Comparison of ENCODE assay signal across 10 cellular contexts in the genomic region with DNA sequence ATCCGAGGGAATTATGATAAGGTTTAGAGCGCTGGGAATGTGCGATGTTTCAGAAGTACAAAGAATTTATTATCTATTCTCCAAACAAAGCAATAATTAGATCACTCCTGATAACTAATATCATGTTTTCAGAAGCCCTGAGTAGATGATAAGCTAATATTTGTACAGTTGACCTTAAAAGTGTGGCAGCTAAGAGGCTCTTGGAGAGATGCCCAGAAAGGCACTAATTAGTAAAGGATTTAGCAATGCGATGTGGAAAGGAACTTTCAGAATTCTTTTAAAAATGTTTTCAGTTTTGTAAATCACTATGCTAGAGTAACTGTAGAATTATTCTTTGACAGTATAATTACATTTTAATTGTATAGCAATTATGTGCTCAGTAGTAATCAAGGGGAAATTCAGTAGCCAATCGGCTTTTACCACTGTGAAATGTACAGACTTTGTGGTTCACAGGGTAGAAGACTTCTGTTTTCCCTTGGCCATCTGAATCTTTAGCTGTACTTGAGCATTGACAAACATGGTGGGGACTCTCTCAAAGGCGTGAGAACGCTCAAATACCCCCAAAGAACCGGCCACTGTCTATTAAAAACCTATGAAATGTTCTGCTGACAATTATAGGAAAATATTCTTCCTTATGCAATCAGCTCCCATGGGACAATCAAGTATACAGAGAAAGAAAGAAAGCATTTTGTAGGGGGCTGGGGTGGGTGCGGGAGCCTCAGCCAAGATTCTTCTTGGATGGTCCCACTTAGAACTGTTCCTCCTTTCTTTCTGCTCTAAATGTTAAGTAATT.
A peak's percentile ranks its signal among the peaks of the same experiment; 100 is the strongest.
DNase-seq lines count a peak whose midpoint lies in the region; ATAC-seq and TF ChIP-seq lines count a peak whose summit lies in the region.
"Had no signal": no experiment of that assay in that cellular context is flagged by ENCODE, and none has a peak within 500 bp of the region (broad histone marks: within the 10 kb centered on the region; RNA-seq: fewer than 3 reads in every experiment).

No MANE protein-coding gene starts in this region.

- H3K36me3 ChIP-seq in lung (ENCODE audit: control insufficient read depth in 2 of 2, insufficient read depth in 2 of 2, low read length in 2 of 2) (no peaks in the 10 kb centered on the region), uterus (no peaks in the 10 kb centered on the region)

- peak; percentile 47 for DNase-seq in DMS79 (lab: John Stamatoyannopoulos, UW)
- DNase-seq in NCI-H2081 (lab: John Stamatoyannopoulos, UW) = peak; percentile 13 to 60
- DNase-seq in astrocyte of the hippocampus (ENCODE audit: low read depth, low spot score) = peak; percentile 59
- DNase-seq in lung (ENCODE audit: low spot score) = peak; percentile 47
- DNase-seq in uterus = no peak
- DNase-seq in C1 segment of cervical spinal cord (lab: John Stamatoyannopoulos, UW) = no peak
- no peak for DNase-seq in T-helper 2 cell treated with Interferon-gamma antibody and Interleukin-4, amounts not matched to agents 5 μg/mL and 100 μg/mL, for 36 hours (ENCODE audit: low spot score)
- DNase-seq: hippocampal formation had no signal

- H3K36me3 Mint-ChIP-seq in T-helper 2 cell treated with Interferon-gamma antibody and Interleukin-4, amounts not matched to agents 5 μg/mL and 100 μg/mL, for 36 hours (ENCODE audit: low read depth) = no peaks in the 10 kb centered on the region

- H3K4me3 ChIP-seq in lung = no peak overlapping the region
- no peak overlapping the region for H3K4me3 ChIP-seq in uterus

- intact Hi-C loops in uterus (cut with DNase I; ENCODE audit: low total_unique reads) = no loop called here

- H3K27me3 ChIP-seq in lung (ENCODE audit: control insufficient read depth, insufficient read depth) (no peaks in the 10 kb centered on the region), uterus (no peaks in the 10 kb centered on the region)

- H3K27ac ChIP-seq in lung (ENCODE audit: low read depth in 1 of 2, low read length in 1 of 2) = no peak overlapping the region
- peak overlapping the region in 1 of 2 donors; percentile 10 for H3K27ac ChIP-seq in uterus
- H3K27ac ChIP-seq: RWPE1 had no signal

- no peak overlapping the region for H3K4me3 Mint-ChIP-seq in T-helper 2 cell treated with Interferon-gamma antibody and Interleukin-4, amounts not matched to agents 5 μg/mL and 100 μg/mL, for 36 hours

- H3K9me3 ChIP-seq in lung (ENCODE audit: control insufficient read depth in 2 of 2, insufficient read depth in 1 of 2, low read length in 1 of 2) = no peaks in the 10 kb centered on the region
- no peaks in the 10 kb centered on the region for H3K9me3 ChIP-seq in uterus

- no peaks in the 10 kb centered on the region for H3K9me3 Mint-ChIP-seq in T-helper 2 cell treated with Interferon-gamma antibody and Interleukin-4, amounts not matched to agents 5 μg/mL and 100 μg/mL, for 36 hours

- peaks cover 3% of the 10 kb centered on the region for H3K27me3 Mint-ChIP-seq in T-helper 2 cell treated with Interferon-gamma antibody and Interleukin-4, amounts not matched to agents 5 μg/mL and 100 μg/mL, for 36 hours (ENCODE audit: low read depth)

- H3K4me1 ChIP-seq in lung (ENCODE audit: control insufficient read depth in 2 of 2, insufficient read depth in 2 of 2, low read length in 2 of 2) (peaks cover 0 to 4% of the 10 kb centered on the region in 2 donors), uterus (no peaks in the 10 kb centered on the region)

- ATAC-seq in lung (ENCODE audit: insufficient read depth, low FRiP score) = no peak
- no peak for ATAC-seq in HG02623 (IDR thresholded peaks at IDR 0.05; ENCODE audit: unreplicated experiment)

- no peak for TF ChIP-seq CTCF in lung (IDR thresholded peaks at IDR 0.05; ENCODE audit: control extremely low read depth, extremely low read depth)
- TF ChIP-seq CTCF in uterus (IDR thresholded peaks at IDR 0.05) = no peak

- no peak overlapping the region for H3K27ac Mint-ChIP-seq in T-helper 2 cell treated with Interferon-gamma antibody and Interleukin-4, amounts not matched to agents 5 μg/mL and 100 μg/mL, for 36 hours

- whole genome bisulfite sequencing in lung, 2 donors = 45 to 74% methylated on average over 9 of the region's 9 CpGs

- no peak for TF ChIP-seq POLR2A in uterus (IDR thresholded peaks at IDR 0.05)

- H3K4me1 Mint-ChIP-seq in T-helper 2 cell treated with Interferon-gamma antibody and Interleukin-4, amounts not matched to agents 5 μg/mL and 100 μg/mL, for 36 hours (ENCODE audit: low read depth) = peaks cover 3% of the 10 kb centered on the region

Comparison
In these comparisons a context has a peak if more than half of its experiments do, and no peak if none do; other contexts are left out.
1. DNase-seq: peak in DMS79 (single experiment), NCI-H2081 (2 of 2), astrocyte of the hippocampus (single experiment) and lung (single experiment); none in uterus (0 of 2), C1 segment of cervical spinal cord (0 of 14) and T-helper 2 cell treated with Interferon-gamma antibody and Interleukin-4, amounts not matched to agents 5 μg/mL and 100 μg/mL, for 36 hours (single experiment).